9 cellular contexts compared by ENCODE assay signal in genomic region chr14:20044243-20044642, GRCh38. TPM values are rescaled to one million over a fixed set of nuclear protein-coding genes. Genes with fewer than 3 reads are reported as not detected.
"Had no signal": no experiment of that assay in that cellular context is flagged by ENCODE, and none has a peak within 500 bp of the region (broad histone marks: within the 10 kb centered on the region; RNA-seq: fewer than 3 reads in every experiment).

No MANE protein-coding gene starts in this region.

- H3K27ac Mint-ChIP-seq: IgD-negative memory B cell had no signal

- ATAC-seq: HepG2 had no signal

- FAIRE-seq: HepG2, HTR-8/SVneo had no signal

- H3K4me1 Mint-ChIP-seq: IgD-negative memory B cell had no signal

- H3K4me3 Mint-ChIP-seq: IgD-negative memory B cell had no signal

- H3K27ac ChIP-seq: HL-60 had no signal

- H3K36me3 Mint-ChIP-seq: IgD-negative memory B cell had no signal

- DNase-seq: IMR-90, KBM-7, KG1 had no signal

RNA-seq across cellular contexts. Expression of gene OR4K13, which starts 8.4 kb away (rescaled TPM):
- total RNA-seq: HepG2, HT-29, HT1080, IMR-90 had no signal
- polyA plus RNA-seq: HepG2, IgD-negative memory B cell, IMR-90 had no signal

RNA-seq across cellular contexts. Expression of gene OR4L1, which starts 15.6 kb away (rescaled TPM):
- total RNA-seq: HepG2, HT-29, HT1080, IMR-90 had no signal
- polyA plus RNA-seq: HepG2, IgD-negative memory B cell, IMR-90 had no signal

RNA-seq across cellular contexts. Expression of gene OR4K14, which starts 25.1 kb away (rescaled TPM):
- total RNA-seq: HepG2, HT-29, HT1080, IMR-90 had no signal
- polyA plus RNA-seq: HepG2, IgD-negative memory B cell, IMR-90 had no signal

RNA-seq across cellular contexts. Expression of gene OR4Q2, which starts 42.3 kb away (rescaled TPM):
- total RNA-seq: HepG2, HT-29, HT1080, IMR-90 had no signal
- polyA plus RNA-seq: HepG2, IgD-negative memory B cell, IMR-90 had no signal
